1 cellular context compared by ENCODE assay signal in genomic region chr13:113413178-113413897, GRCh38.
TF ChIP-seq lines count a peak whose summit lies in the region.

No MANE protein-coding gene starts in this region.

TF ChIP-seq in GM23338, 12 proteins besides CTCF, POLR2A, EP300 and RAD21 (continued from another document):
- TF ChIP-seq REST (IDR thresholded peaks at IDR 0.05; ENCODE audit: unreplicated experiment) = no peak
- TF ChIP-seq ZNF331 (CRISPR knock-in tag; IDR thresholded peaks at IDR 0.05; ENCODE audit: low read depth) = no peak
- TF ChIP-seq EZH2phosphoT487 (IDR thresholded peaks at IDR 0.05; ENCODE audit: unreplicated experiment) = no peak
- TF ChIP-seq CREB1 (CRISPR knock-in tag; IDR thresholded peaks at IDR 0.05; ENCODE audit: low read depth) = no peak
- no peak for TF ChIP-seq NANOG (IDR thresholded peaks at IDR 0.05; ENCODE audit: borderline replicate concordance)
- no peak for TF ChIP-seq JUNB (IDR thresholded peaks at IDR 0.05; ENCODE audit: unreplicated experiment)
- TF ChIP-seq, protein P1, sequence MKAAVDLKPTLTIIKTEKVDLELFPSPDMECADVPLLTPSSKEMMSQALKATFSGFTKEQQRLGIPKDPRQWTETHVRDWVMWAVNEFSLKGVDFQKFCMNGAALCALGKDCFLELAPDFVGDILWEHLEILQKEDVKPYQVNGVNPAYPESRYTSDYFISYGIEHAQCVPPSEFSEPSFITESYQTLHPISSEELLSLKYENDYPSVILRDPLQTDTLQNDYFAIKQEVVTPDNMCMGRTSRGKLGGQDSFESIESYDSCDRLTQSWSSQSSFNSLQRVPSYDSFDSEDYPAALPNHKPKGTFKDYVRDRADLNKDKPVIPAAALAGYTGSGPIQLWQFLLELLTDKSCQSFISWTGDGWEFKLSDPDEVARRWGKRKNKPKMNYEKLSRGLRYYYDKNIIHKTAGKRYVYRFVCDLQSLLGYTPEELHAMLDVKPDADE (IDR thresholded peaks at IDR 0.05) = no peak
TF ChIP-seq in GM23338: peak in this region for 0.
